In the genomic region with DNA sequence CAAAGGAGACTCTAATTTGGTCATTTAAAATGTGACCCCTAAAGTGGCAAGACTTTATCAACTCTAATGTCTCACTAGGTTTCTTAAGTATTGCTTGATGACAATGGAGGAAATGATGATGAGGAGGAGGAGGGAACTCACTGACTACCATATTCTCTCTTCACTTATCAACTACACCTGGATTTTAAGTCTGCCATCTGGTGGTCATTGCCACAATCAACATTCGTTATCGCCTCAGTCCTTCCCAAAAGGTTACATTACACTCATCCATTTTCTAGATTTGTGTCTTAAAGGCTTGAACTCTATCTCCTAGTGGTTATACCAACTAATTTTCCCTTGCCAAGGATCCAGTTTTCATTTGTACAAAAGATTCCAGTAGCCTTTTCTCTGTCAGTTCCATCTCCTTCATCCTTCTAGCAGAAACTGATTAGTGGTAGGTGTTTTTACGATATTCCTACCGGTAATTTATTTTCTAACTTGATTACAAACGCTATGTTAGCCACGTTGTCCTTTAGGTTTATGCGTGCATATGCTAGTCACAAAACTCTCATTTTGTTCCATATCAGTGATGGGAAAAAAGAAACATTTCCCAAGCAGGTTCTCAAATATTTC, we compare ENCODE assay signal across 8 cellular contexts.
DNase-seq lines count a peak whose midpoint lies in the region; ATAC-seq and TF ChIP-seq lines count a peak whose summit lies in the region.

No MANE protein-coding gene starts in this region.

- no peaks in the 10 kb centered on the region for H3K36me3 Mint-ChIP-seq in neural progenitor cell

- no peaks in the 10 kb centered on the region for H3K79me2 ChIP-seq in mammary epithelial cell (ENCODE audit: insufficient read depth, low read length)
- no peaks in the 10 kb centered on the region for H3K79me2 ChIP-seq in neural progenitor cell (ENCODE audit: low read depth)

- CTCF ChIA-PET in mammary epithelial cell (lab: Charles Lee; ENCODE audit: low non-redundant PET): no interaction called here

- H3K9me3 Mint-ChIP-seq in neural progenitor cell: no peaks in the 10 kb centered on the region

- in situ Hi-C loops in mammary epithelial cell (cut with MboI; ENCODE audit: low sequenced_read_pairs in 2 of 2): no loop called here

- dilution Hi-C loops in mammary epithelial cell (cut with HindIII; ENCODE audit: low sequenced_read_pairs): no loop called here

- peaks cover 10% of the 10 kb centered on the region for H3F3A ChIP-seq in neural progenitor cell (ENCODE audit: low read depth)

- no peaks in the 10 kb centered on the region for H3K4me1 ChIP-seq in left ventricle myocardium inferior
- H3K4me1 ChIP-seq in mammary epithelial cell (ENCODE audit: insufficient read depth, low read length): no peaks in the 10 kb centered on the region
- H3K4me1 ChIP-seq in neural progenitor cell: peaks cover 34% of the 10 kb centered on the region

- H2AFZ ChIP-seq in mammary epithelial cell (ENCODE audit: low read depth, low read length) (no peak overlapping the region), neural progenitor cell (replicated peaks) (no peak overlapping the region)

- H4K20me1 ChIP-seq in mammary epithelial cell (ENCODE audit: insufficient read depth, low read length) (no peaks in the 10 kb centered on the region), neural progenitor cell (ENCODE audit: low read depth) (no peaks in the 10 kb centered on the region)

- peaks cover 30% of the 10 kb centered on the region for H3K4me1 Mint-ChIP-seq in neural progenitor cell

- 80% methylated on average over 7 of the region's 7 CpGs for WGBS in mammary epithelial cell (ENCODE audit: low coverage, missing lambda C conversion rate)

- no peak overlapping the region for H3K4me2 ChIP-seq in mammary epithelial cell (ENCODE audit: insufficient read depth, low read depth, low read length)
- H3K4me2 ChIP-seq in neural progenitor cell: no peak overlapping the region

- TF ChIP-seq CTCF in left ventricle myocardium inferior (IDR thresholded peaks at IDR 0.05; ENCODE audit: borderline replicate concordance) (peak; percentile 58), mammary epithelial cell (conservative IDR thresholded peaks at IDR 0.05 in 1 of 2, IDR thresholded peaks at IDR 0.05 in 1 of 2; ENCODE audit: extremely low read depth in 1 of 2, insufficient read depth in 1 of 2, low read depth in 1 of 2, low read length in 2 of 2) (peak; percentile 55 to 59), neural progenitor cell (IDR thresholded peaks at IDR 0.05) (peak; percentile 67), coronary artery (IDR thresholded peaks at IDR 0.05) (no peak)

- no peaks in the 10 kb centered on the region for H3K36me3 ChIP-seq in left ventricle myocardium inferior
- no peaks in the 10 kb centered on the region for H3K36me3 ChIP-seq in mammary epithelial cell (ENCODE audit: insufficient read depth, low read length)
- no peaks in the 10 kb centered on the region for H3K36me3 ChIP-seq in neural progenitor cell

- H3K27me3 ChIP-seq in left ventricle myocardium inferior (ENCODE audit: low read depth): peaks cover 27% of the 10 kb centered on the region
- H3K27me3 ChIP-seq in mammary epithelial cell (ENCODE audit: insufficient read depth, low read length): peaks cover 1% of the 10 kb centered on the region
- no peaks in the 10 kb centered on the region for H3K27me3 ChIP-seq in neural progenitor cell

- H3K4me3 ChIP-seq in left ventricle myocardium inferior: no peak overlapping the region
- no peak overlapping the region for H3K4me3 ChIP-seq in mammary epithelial cell (replicated peaks in 1 of 3; ENCODE audit: insufficient read depth in 1 of 3, low read depth in 2 of 3, low read length in 3 of 3)
- no peak overlapping the region for H3K4me3 ChIP-seq in neural progenitor cell
- no peak overlapping the region for H3K4me3 ChIP-seq in coronary artery

- no TSS peak for BruUV-seq in mammary epithelial cell (replicated peaks; lab: Mats Ljungman, UMichigan)

- ATAC-seq in left ventricle myocardium superior: no peak

- H3K27me3 Mint-ChIP-seq in neural progenitor cell (ENCODE audit: insufficient read depth, low read depth): no peaks in the 10 kb centered on the region

- no peak overlapping the region for H3K9ac ChIP-seq in mammary epithelial cell (ENCODE audit: insufficient read depth, low read length)
- H3K9ac ChIP-seq in neural progenitor cell: no peak overlapping the region

- no peaks in the 10 kb centered on the region for H3K9me3 ChIP-seq in left ventricle myocardium inferior (replicated peaks)
- H3K9me3 ChIP-seq in mammary epithelial cell (replicated peaks; ENCODE audit: insufficient read depth, low read length): no peaks in the 10 kb centered on the region
- no peaks in the 10 kb centered on the region for H3K9me3 ChIP-seq in neural progenitor cell (ENCODE audit: low read depth)

- H3K4me3 Mint-ChIP-seq in neural progenitor cell: no peak overlapping the region

- no peak overlapping the region for H3K27ac ChIP-seq in left ventricle myocardium inferior (replicated peaks)
- no peak overlapping the region for H3K27ac ChIP-seq in mammary epithelial cell (ENCODE audit: insufficient read depth, low read depth, low read length)
- no peak overlapping the region for H3K27ac ChIP-seq in neural progenitor cell
- no peak overlapping the region for H3K27ac ChIP-seq in coronary artery

- intact Hi-C loops in left ventricle myocardium inferior (cut with micrococcal nuclease): no loop called here
- intact Hi-C loops in left ventricle myocardium superior (cut with micrococcal nuclease): loop anchor here (10.0 kb wide), 1 partner anchor 634 kb away; no protein-coding TSS in a partner anchor
- intact Hi-C loops in mammary epithelial cell (cut with micrococcal nuclease): loop anchor here (1.0 to 2.0 kb wide), 4 partner anchors 160 to 952 kb away; no protein-coding TSS in a partner anchor

- no peak overlapping the region for H3K27ac Mint-ChIP-seq in neural progenitor cell

- no peak for DNase-seq in left ventricle myocardium inferior
- no peak for DNase-seq in left ventricle myocardium superior
- peak; percentile 57 for DNase-seq in M059J (ENCODE audit: low read depth)
- DNase-seq in mammary epithelial cell: peak; percentile 32
- peak; percentile 54 for DNase-seq in neural progenitor cell (ENCODE audit: low spot score)
- DNase-seq in DMS79 treated with DMSO at 0.1 percent for 48 hours (lab: John Stamatoyannopoulos, UW): no peak
- no peak for DNase-seq in coronary artery (ENCODE audit: low spot score)
- no peak for DNase-seq in GF-D8 (lab: John Stamatoyannopoulos, UW)

Comparison
In these comparisons a context has a peak if more than half of its experiments do, and no peak if none do; other contexts are left out.
1. DNase-seq: peak in M059J (single experiment), mammary epithelial cell (single experiment) and neural progenitor cell (single experiment); none in left ventricle myocardium inferior (single experiment), left ventricle myocardium superior (single experiment), DMS79 treated with DMSO at 0.1 percent for 48 hours (single experiment), coronary artery (single experiment) and GF-D8 (single experiment).